In genomic region chr7:14504134-14504533, GRCh38 we compare ENCODE assay signal across 15 cellular contexts.
A peak's percentile ranks its signal among the peaks of the same experiment; 100 is the strongest.
DNase-seq lines count a peak whose midpoint lies in the region; ATAC-seq and TF ChIP-seq lines count a peak whose summit lies in the region.
"Had no signal": no experiment of that assay in that cellular context is flagged by ENCODE, and none has a peak within 500 bp of the region (broad histone marks: within the 10 kb centered on the region; RNA-seq: fewer than 3 reads in every experiment).

No MANE protein-coding gene starts in this region.

- H2BK15ac ChIP-seq in mesendoderm (replicated peaks; ENCODE audit: low read depth), result no peak overlapping the region

- no peak for TF ChIP-seq POLR2A in ovary (IDR thresholded peaks at IDR 0.05)

- no peak for TF ChIP-seq EP300 in ovary (IDR thresholded peaks at IDR 0.05)

- ATAC-seq in HG03280 (IDR thresholded peaks at IDR 0.05; ENCODE audit: unreplicated experiment) (no peak), omental fat pad (ENCODE audit: low FRiP score) (no peak)

- no peaks in the 10 kb centered on the region for H3K9me3 ChIP-seq in ovary
- H3K9me3 ChIP-seq: esophagus squamous epithelium, suprapubic skin had no signal

- no peak overlapping the region for H4K8ac ChIP-seq in mesendoderm (ENCODE audit: low read depth, low read length)

- H3K56ac ChIP-seq in mesendoderm (ENCODE audit: low read length), result no peak overlapping the region

- TF ChIP-seq CTCF in ovary (IDR thresholded peaks at IDR 0.05), result no peak
- no peak for TF ChIP-seq CTCF in omental fat pad (IDR thresholded peaks at IDR 0.05)

- H3K4me1 ChIP-seq in mesendoderm (ENCODE audit: control insufficient read depth, low read depth, low read length) (no peaks in the 10 kb centered on the region), ovary (ENCODE audit: insufficient read depth) (no peaks in the 10 kb centered on the region)
- H3K4me1 ChIP-seq: suprapubic skin had no signal

- no peak overlapping the region for H3K23ac ChIP-seq in mesendoderm (ENCODE audit: low read length)

- DNase-seq in DMS153 (lab: John Stamatoyannopoulos, UW) (peak; percentile 93), NCI-H1105 treated with DMSO at 0.1 percent for 48 hours (lab: John Stamatoyannopoulos, UW) (peak; percentile 76), anterior cingulate cortex (lab: John Stamatoyannopoulos, UW) (peak in 35 of 58 donors; percentile 1 to 72 (median 17)), mesendoderm (peak; percentile 3), ovary (no peak), omental fat pad (ENCODE audit: low spot score) (no peak), SK-N-DZ (ENCODE audit: low spot score) (no peak)
- DNase-seq: activated CD4-positive, CD25-positive, alpha-beta regulatory T cell treated with anti-CD3 and anti-CD28 coated beads, Interleukin-2, amount 50 U/mL, for 72 hours; COR-L47; esophagus squamous epithelium; NCI-H446 treated with DMSO at 0.1 percent for 48 hours; T-helper 9 cell had no signal

- no peak overlapping the region for H2BK5ac ChIP-seq in mesendoderm (ENCODE audit: low read length)

- H3K9ac ChIP-seq in mesendoderm (ENCODE audit: low read length), result no peak overlapping the region

- H3K79me2 ChIP-seq in mesendoderm (ENCODE audit: control insufficient read depth, insufficient read depth, low read length), result no peaks in the 10 kb centered on the region

- WGBS in mesendoderm (ENCODE audit: extremely low coverage, insufficient coverage, low lambda C conversion rate), result no CpG with 5 or more reads among the region's 2 CpGs
- WGBS in ovary, 3 donors, result 65 to 74% (median 67%) methylated on average over 2 of the region's 2 CpGs

- no peak overlapping the region for H3K27ac ChIP-seq in mesendoderm (ENCODE audit: low read depth, low read length)
- no peak overlapping the region for H3K27ac ChIP-seq in ovary
- H3K27ac ChIP-seq: cardiac muscle cell, esophagus squamous epithelium, suprapubic skin had no signal

- intact Hi-C loops in ovary (cut with DNase I), result no loop called here

- H2AK5ac ChIP-seq in mesendoderm (ENCODE audit: low read length), result no peak overlapping the region

- no peak overlapping the region for H2BK120ac ChIP-seq in mesendoderm (ENCODE audit: low read depth, low read length)

- no peaks in the 10 kb centered on the region for H3K79me1 ChIP-seq in mesendoderm (ENCODE audit: low read length)

- no peak overlapping the region for H3K18ac ChIP-seq in mesendoderm (ENCODE audit: low read length)

- no peak overlapping the region for H3K4me3 ChIP-seq in mesendoderm (ENCODE audit: low read length)
- no peak overlapping the region for H3K4me3 ChIP-seq in ovary
- H3K4me3 ChIP-seq: cardiac muscle cell, esophagus squamous epithelium, suprapubic skin had no signal

- H3K4ac ChIP-seq in mesendoderm (ENCODE audit: low read depth, low read length), result no peak overlapping the region

- no peak overlapping the region for H4K5ac ChIP-seq in mesendoderm (ENCODE audit: low read length)

- no peaks in the 10 kb centered on the region for H3K36me3 ChIP-seq in mesendoderm (ENCODE audit: control insufficient read depth, insufficient read depth, low read length)
- no peaks in the 10 kb centered on the region for H3K36me3 ChIP-seq in ovary
- H3K36me3 ChIP-seq: cardiac muscle cell, esophagus squamous epithelium, suprapubic skin had no signal

- H3K27me3 ChIP-seq in mesendoderm (ENCODE audit: insufficient read depth, low read length, poor library complexity), result no peaks in the 10 kb centered on the region
- peaks cover 3% of the 10 kb centered on the region for H3K27me3 ChIP-seq in ovary
- H3K27me3 ChIP-seq: cardiac muscle cell, esophagus squamous epithelium, suprapubic skin had no signal

- no peak overlapping the region for H3K4me2 ChIP-seq in mesendoderm (ENCODE audit: low read length)

Comparison
In these comparisons a context has a peak if more than half of its experiments do, and no peak if none do; other contexts are left out.
1. DNase-seq: peak in DMS153 (single experiment), NCI-H1105 treated with DMSO at 0.1 percent for 48 hours (single experiment), anterior cingulate cortex (35 of 58) and mesendoderm (single experiment); none in ovary (0 of 5), omental fat pad (single experiment) and SK-N-DZ (single experiment).